In genomic region chr1:81720256-81720655, GRCh38 we compare ENCODE assay signal across 7 cellular contexts.
DNase-seq lines count a peak whose midpoint lies in the region; ATAC-seq and TF ChIP-seq lines count a peak whose summit lies in the region.
"Not testable (repeated sequence)": the region's sequence is repeated elsewhere in the genome, so short reads cannot be mapped to it uniquely, and the experiment has no call there.

No MANE protein-coding gene starts in this region.

- H2AFZ ChIP-seq in H9 (ENCODE audit: low read length); trophoblast cell (ENCODE audit: insufficient read depth, low read length, poor library complexity): not testable (repeated sequence)

- H4K12ac ChIP-seq in trophoblast cell (ENCODE audit: low read depth, low read length): not testable (repeated sequence)

- not testable (repeated sequence) for ATAC-seq in WTC11

- H3K56ac ChIP-seq in H9 (ENCODE audit: insufficient read length, low read depth, low read length); mesendoderm (ENCODE audit: low read length): not testable (repeated sequence)

- not testable (repeated sequence) for TF ChIP-seq CTCF in H9 (conservative IDR thresholded peaks at IDR 0.05); WTC11 (IDR thresholded peaks at IDR 0.05); thyroid gland (IDR thresholded peaks at IDR 0.05)

- POLR2A ChIA-PET in WTC11 (lab: Charles Lee): interaction anchor here (0.6 kb wide), 1 partner anchor 25 kb away, joined by 3 read pairs; no protein-coding TSS in a partner anchor

- H3K36me3 ChIP-seq in mesendoderm (ENCODE audit: control insufficient read depth, insufficient read depth, low read length); trophoblast cell (ENCODE audit: control insufficient read depth in 1 of 2, insufficient read depth in 2 of 2, low read length in 2 of 2); thyroid gland: not testable (repeated sequence)

- not testable (repeated sequence) for H2BK5ac ChIP-seq in H9 (ENCODE audit: insufficient read length, low read length); mesendoderm (ENCODE audit: low read length); trophoblast cell (ENCODE audit: low read depth, low read length, poor library complexity)

- H2BK12ac ChIP-seq in H9 (ENCODE audit: insufficient read length, low read depth, low read length): not testable (repeated sequence)
- H2BK12ac ChIP-seq in trophoblast cell (ENCODE audit: low read length): peak overlapping the region; percentile 13

- H2BK120ac ChIP-seq in H9 (ENCODE audit: low read depth, low read length, poor library complexity, severe bottlenecking); mesendoderm (ENCODE audit: low read depth, low read length); trophoblast cell (ENCODE audit: insufficient read depth, low read length, poor library complexity): not testable (repeated sequence)

- TF ChIP-seq POLR2A in thyroid gland (IDR thresholded peaks at IDR 0.05): not testable (repeated sequence)

- not testable (repeated sequence) for H4K5ac ChIP-seq in H9 (ENCODE audit: insufficient read length, low read depth, low read length); mesendoderm (ENCODE audit: low read length)

- not testable (repeated sequence) for H3K18ac ChIP-seq in H9 (ENCODE audit: insufficient read length, low read depth, low read length); mesendoderm (ENCODE audit: low read length); trophoblast cell (ENCODE audit: low read length)

- not testable (repeated sequence) for H3K4me2 ChIP-seq in H9 (ENCODE audit: insufficient read depth, insufficient read length, low read length); mesendoderm (ENCODE audit: low read length); trophoblast cell (ENCODE audit: low read length)

- not testable (repeated sequence) for H2AK5ac ChIP-seq in H9 (ENCODE audit: insufficient read length, low read length); mesendoderm (ENCODE audit: low read length); trophoblast cell (ENCODE audit: low read length)

- H3K4me1 Mint-ChIP-seq in H9: peaks cover 5 to 16% of the 10 kb centered on the region in 2 experiments
- H3K4me1 Mint-ChIP-seq in WTC11: not testable (repeated sequence)

- H3K4me3 ChIP-seq in mesendoderm (ENCODE audit: low read length); trophoblast cell (ENCODE audit: low read depth, low read length); thyroid gland (replicated peaks in 1 of 3): not testable (repeated sequence)

- not testable (repeated sequence) for H2BK20ac ChIP-seq in H9 (ENCODE audit: low read depth, low read length, poor library complexity, severe bottlenecking)

- H3K79me2 ChIP-seq in H9 (ENCODE audit: insufficient read depth, low read length); mesendoderm (ENCODE audit: control insufficient read depth, insufficient read depth, low read length); trophoblast cell (ENCODE audit: control insufficient read depth, insufficient read depth, low read length, poor library complexity): not testable (repeated sequence)

- H3K14ac ChIP-seq in H9 (ENCODE audit: insufficient read depth, low read length); trophoblast cell (ENCODE audit: low read length): not testable (repeated sequence)

- CTCF ChIA-PET in WTC11 (lab: Charles Lee): interaction anchor here (0.7 kb wide), 1 partner anchor 172 kb away, joined by 3 read pairs; no protein-coding TSS in a partner anchor

- H3K79me1 ChIP-seq in H9 (ENCODE audit: insufficient read depth, low read depth, low read length, poor library complexity, severe bottlenecking); mesendoderm (ENCODE audit: low read length); trophoblast cell (ENCODE audit: low read length): not testable (repeated sequence)

- H4K20me1 ChIP-seq in H9 (ENCODE audit: control insufficient read depth, insufficient read depth, insufficient read length): not testable (repeated sequence)

- H3K27me3 ChIP-seq in H9 (ENCODE audit: insufficient read depth, low read length); mesendoderm (ENCODE audit: insufficient read depth, low read length, poor library complexity); trophoblast cell (ENCODE audit: insufficient read depth, low read length); thyroid gland: not testable (repeated sequence)

- DNase-seq in Daoy (ENCODE audit: low read depth) (peak; percentile 30), M059J (ENCODE audit: low read depth) (peak; percentile 39), mesendoderm (peak; percentile 10), trophoblast cell (peak in 1 of 2 donors; percentile 15), thyroid gland (peak; percentile 48 to 57)
- not testable (repeated sequence) for DNase-seq in H9; WTC11 (ENCODE audit: low spot score)

- H3K27ac Mint-ChIP-seq in H9 (0 out of 7 replicates have a peak overlapping the region, but pooled peaks of 2 of the 3 experiments have one; percentile 18 to 30), WTC11 (peak overlapping the region; percentile 43)

- H3K23ac ChIP-seq in H9 (ENCODE audit: insufficient read length, low read depth, low read length); mesendoderm (ENCODE audit: low read length); trophoblast cell (ENCODE audit: low read length): not testable (repeated sequence)

- H3K9me3 Mint-ChIP-seq in H9, WTC11: not testable (repeated sequence)

- H4K8ac ChIP-seq in H9 (replicated peaks; ENCODE audit: insufficient read length, low read depth, low read length); mesendoderm (ENCODE audit: low read depth, low read length); trophoblast cell (ENCODE audit: low read depth, low read length): not testable (repeated sequence)

- H3K9me3 ChIP-seq in H9 (ENCODE audit: control insufficient read depth, low read depth, low read length); trophoblast cell (ENCODE audit: insufficient read depth, low read depth, low read length); thyroid gland: not testable (repeated sequence)

- H3T11ph ChIP-seq in H9 (ENCODE audit: low read length): not testable (repeated sequence)

- not testable (repeated sequence) for H3K27me3 Mint-ChIP-seq in H9 (ENCODE audit: low read depth); WTC11 (ENCODE audit: low read depth)

- H3K9ac ChIP-seq in H9 (ENCODE audit: extremely low read depth, insufficient read length, low read length); mesendoderm (ENCODE audit: low read length); trophoblast cell (ENCODE audit: low read length): not testable (repeated sequence)

- not testable (repeated sequence) for H4K91ac ChIP-seq in H9 (ENCODE audit: insufficient read length, low read depth, low read length); trophoblast cell (ENCODE audit: low read depth, low read length)

- H2BK15ac ChIP-seq in H9 (ENCODE audit: low read depth, low read length); mesendoderm (replicated peaks; ENCODE audit: low read depth): not testable (repeated sequence)

- H3K36me3 Mint-ChIP-seq in H9 (ENCODE audit: insufficient read depth in 1 of 3, low read depth in 3 of 3); WTC11: not testable (repeated sequence)

- intact Hi-C loops in thyroid gland (cut with DNase I): not testable (repeated sequence)

- H3K27ac ChIP-seq in H9 (ENCODE audit: insufficient read length, low read depth, low read length); mesendoderm (ENCODE audit: low read depth, low read length): not testable (repeated sequence)
- H3K27ac ChIP-seq in trophoblast cell (ENCODE audit: low read depth, low read length) (peak overlapping the region; percentile 53), thyroid gland (peak overlapping the region in 2 of 3 donors; percentile 19 to 33)

- not testable (repeated sequence) for H3K4ac ChIP-seq in H9 (ENCODE audit: low read depth, low read length); mesendoderm (ENCODE audit: low read depth, low read length); trophoblast cell (ENCODE audit: low read depth, low read length)

- no CpG with 5 or more reads among the region's 8 CpGs for WGBS in H9 (ENCODE audit: extremely low coverage, insufficient read length, low lambda C conversion rate)
- WGBS in mesendoderm (ENCODE audit: extremely low coverage, insufficient coverage, low lambda C conversion rate): no CpG with 5 or more reads among the region's 8 CpGs
- WGBS in trophoblast cell (ENCODE audit: extremely low coverage, insufficient coverage, insufficient read length): no CpG with 5 or more reads among the region's 8 CpGs
- WGBS in thyroid gland, 2 donors: 38 to 47% methylated on average over 8 of the region's 8 CpGs

- H3K23me2 ChIP-seq in H9 (ENCODE audit: insufficient read length, low read depth, low read length, poor library complexity, severe bottlenecking): not testable (repeated sequence)

- H3K4me1 ChIP-seq in H9 (ENCODE audit: insufficient read depth, low read length); mesendoderm (ENCODE audit: control insufficient read depth, low read depth, low read length); trophoblast cell (ENCODE audit: control insufficient read depth in 1 of 2, insufficient read depth in 2 of 2, low read length in 2 of 2): not testable (repeated sequence)
- H3K4me1 ChIP-seq in thyroid gland: peaks cover 7 to 15% of the 10 kb centered on the region in 2 donors

- H3K4me3 Mint-ChIP-seq in H9, WTC11: not testable (repeated sequence)
